20 cellular contexts compared by ENCODE assay signal in genomic region chr12:104106965-104107364, GRCh38. TPM values are rescaled to one million over a fixed set of nuclear protein-coding genes. Genes with fewer than 3 reads are reported as not detected.
DNase-seq lines count a peak whose midpoint lies in the region; ATAC-seq, FAIRE-seq and TF ChIP-seq lines count a peak whose summit lies in the region.
"Had no signal": no experiment of that assay in that cellular context is flagged by ENCODE, and none has a peak within 500 bp of the region (broad histone marks: within the 10 kb centered on the region; RNA-seq: fewer than 3 reads in every experiment).

No MANE protein-coding gene starts in this region.

- BruUV-seq in MCF 10A (replicated peaks; lab: Mats Ljungman, UMichigan) (no TSS peak), GM12878 (replicated peaks; lab: Mats Ljungman, UMichigan) (no TSS peak)

- no peak overlapping the region for H3K9ac ChIP-seq in GM12878 (ENCODE audit: control insufficient read depth, insufficient read depth, low read length)
- H3K9ac ChIP-seq: SK-N-SH had no signal

- H3K4me3 ChIP-seq in breast epithelium (no peak overlapping the region), NB4 (ENCODE audit: low read depth, low read length) (no peak overlapping the region), GM12878 (no peak overlapping the region)

- H3K27me3 Mint-ChIP-seq in MCF 10A (ENCODE audit: insufficient read depth, unreplicated experiment): no peaks in the 10 kb centered on the region
- H3K27me3 Mint-ChIP-seq: IgD-negative memory B cell had no signal

- no peaks in the 10 kb centered on the region for H4K20me1 ChIP-seq in GM12878 (ENCODE audit: control insufficient read depth, insufficient read depth)

- CTCF ChIA-PET in MCF 10A (lab: Yijun Ruan, JAX) (interaction anchor here (0.7 to 4.3 kb wide), 5 partner anchors 8 to 152 kb away, joined by 3 to 82 read pairs (median 30); partner anchors contain the start of gene TDG), GM12878 (lab: Yijun Ruan, JAX) (interaction anchor here (0.8 to 6.9 kb wide), 8 partner anchors 8 to 285 kb away, joined by 3 to 239 read pairs (median 40); partner anchors contain the start of gene HCFC2)

- H3K27me3 ChIP-seq in breast epithelium (no peaks in the 10 kb centered on the region), GM12878 (replicated peaks in 1 of 2; ENCODE audit: control insufficient read depth in 2 of 2, insufficient read depth in 2 of 2, low read length in 1 of 2) (no peaks in the 10 kb centered on the region)
- H3K27me3 ChIP-seq: BE2C had no signal

- WGBS in GM12878 (ENCODE audit: insufficient coverage, insufficient replicate concordance, low lambda C conversion rate, missing lambda C conversion rate): 95% methylated on average over 2 of the region's 2 CpGs

- no peak overlapping the region for H3K27ac ChIP-seq in breast epithelium
- no peak overlapping the region for H3K27ac ChIP-seq in GM12878 (ENCODE audit: control insufficient read depth, insufficient read depth)

- H3K4me1 Mint-ChIP-seq in MCF 10A (ENCODE audit: insufficient read depth, unreplicated experiment): peaks cover 15% of the 10 kb centered on the region

- H3K4me2 ChIP-seq in GM12878 (ENCODE audit: control insufficient read depth, insufficient read depth): no peak overlapping the region
- H3K4me2 ChIP-seq: SK-N-SH had no signal

- no peak for FAIRE-seq in GM12878 (lab: Jason Lieb, UNC)

- peaks cover 18% of the 10 kb centered on the region for H3K36me3 Mint-ChIP-seq in MCF 10A (ENCODE audit: insufficient read depth, unreplicated experiment)

- no peaks in the 10 kb centered on the region for H3K9me3 ChIP-seq in breast epithelium
- no peaks in the 10 kb centered on the region for H3K9me3 ChIP-seq in GM12878 (replicated peaks; ENCODE audit: control insufficient read depth, insufficient read depth, low read length)
- H3K9me3 ChIP-seq: BE2C, SK-N-SH had no signal

- DNase-seq in MCF 10A (ENCODE audit: unreplicated experiment) (no peak), breast epithelium (ENCODE audit: low spot score in 2 of 2) (no peak), NB4 (ENCODE audit: low read depth) (peak; percentile 41), GM12878 (ENCODE audit: low read depth, low spot score) (no peak), HPDE6-E6E7 (ENCODE audit: extremely low spot score) (no peak)
- DNase-seq in activated CD4-positive, CD25-positive, alpha-beta regulatory T cell (lab: John Stamatoyannopoulos, UW): no peak
- DNase-seq: BE2C, EL, GF-D8, MV-4-11, NCI-H1694, NCI-H2081, NCI-H446, NCI-H526 treated with DMSO at 0.1 percent for 48 hours, SIG-M5, SK-N-SH had no signal

- no peak overlapping the region for H3K4me3 Mint-ChIP-seq in MCF 10A (ENCODE audit: unreplicated experiment)
- H3K4me3 Mint-ChIP-seq: IgD-negative memory B cell had no signal

- RAD21 ChIA-PET in GM12878 (lab: Charles Lee; ENCODE audit: unreplicated experiment): interaction anchor here (0.5 to 4.6 kb wide), 4 partner anchors 10 to 224 kb away, joined by 3 to 98 read pairs (median 26); no protein-coding TSS in a partner anchor

- in situ Hi-C loops in GM12878 (cut with MboI): loop anchor here (5.0 kb wide), 2 partner anchors 50 to 225 kb away; no protein-coding TSS in a partner anchor

- TF ChIP-seq RAD21 in GM12878 (IDR thresholded peaks at IDR 0.05; ENCODE audit: insufficient read depth, low read depth, low read length): no peak

- peak overlapping the region; percentile 11 for H3K27ac Mint-ChIP-seq in MCF 10A (ENCODE audit: low read depth, unreplicated experiment)
- H3K27ac Mint-ChIP-seq: IgD-negative memory B cell had no signal

- H3K36me3 ChIP-seq in breast epithelium (peaks cover 5% of the 10 kb centered on the region), GM12878 (ENCODE audit: control insufficient read depth in 2 of 2, insufficient read depth in 2 of 2, low read length in 1 of 2) (peaks cover 0 to 1% of the 10 kb centered on the region in 2 experiments; a peak in 1 of 4 replicates)

- H3K4me1 ChIP-seq in breast epithelium (no peaks in the 10 kb centered on the region), GM12878 (ENCODE audit: control insufficient read depth, insufficient read depth, low read length) (no peaks in the 10 kb centered on the region)
- H3K4me1 ChIP-seq: BE2C had no signal

- intact Hi-C loops in MCF 10A (cut with micrococcal nuclease): no loop called here
- intact Hi-C loops in breast epithelium (cut with DNase I; ENCODE audit: low total_unique reads): no loop called here
- intact Hi-C loops in GM12878 (cut with micrococcal nuclease; ENCODE audit: unreplicated experiment): loop anchor here (5.0 to 10.0 kb wide), 2 partner anchors 112 to 140 kb away; partner anchors contain the start of gene TDG

- SMC1A ChIA-PET in GM12878 (lab: Charles Lee; ENCODE audit: uncharacterized antibody, unreplicated experiment): interaction anchor here (0.8 to 4.7 kb wide), 5 partner anchors 8 to 228 kb away, joined by 3 to 75 read pairs (median 72); no protein-coding TSS in a partner anchor

- H2AFZ ChIP-seq in GM12878 (ENCODE audit: control insufficient read depth, low read depth, low read length): no peak overlapping the region

- TF ChIP-seq POLR2A in breast epithelium (IDR thresholded peaks at IDR 0.05) (no peak), NB4 (IDR thresholded peaks at IDR 0.05; ENCODE audit: extremely low read depth, insufficient read length) (no peak), GM12878 (IDR thresholded peaks at IDR 0.05; ENCODE audit: low read depth, low read length) (no peak)

- ATAC-seq in GM12878 (no peak), GM19328 (IDR thresholded peaks at IDR 0.05; ENCODE audit: unreplicated experiment) (no peak)
- ATAC-seq: Panc1 had no signal

- no peaks in the 10 kb centered on the region for H3K9me3 Mint-ChIP-seq in MCF 10A (ENCODE audit: unreplicated experiment)
- H3K9me3 Mint-ChIP-seq: IgD-negative memory B cell had no signal

- TF ChIP-seq CTCF in MCF 10A (IDR thresholded peaks at IDR 0.05; ENCODE audit: unreplicated experiment) (no peak), breast epithelium (IDR thresholded peaks at IDR 0.05) (no peak), NB4 (IDR thresholded peaks at IDR 0.05; ENCODE audit: low read depth, low read length) (no peak), GM12878 (IDR thresholded peaks at IDR 0.05 in 2 of 3, conservative IDR thresholded peaks at IDR 0.05 in 1 of 3; ENCODE audit: control insufficient read depth in 2 of 3, extremely low read depth in 1 of 3, insufficient read depth in 1 of 3, low read depth in 3 of 3, low read length in 3 of 3) (no peak)

- H3K79me2 ChIP-seq in GM12878 (ENCODE audit: control insufficient read depth, insufficient read depth, low read length): no peaks in the 10 kb centered on the region

- TF ChIP-seq EP300 in GM12878 (IDR thresholded peaks at IDR 0.05; ENCODE audit: borderline replicate concordance in 1 of 2, control insufficient read depth in 1 of 2, low read depth in 2 of 2, low read length in 2 of 2): no peak

- POLR2A ChIA-PET in MCF 10A (lab: Yijun Ruan, JAX): interaction anchor here (3.0 kb wide), 1 partner anchor 141 kb away, joined by 27 read pairs; the partner anchor contains the start of gene TDG
- POLR2A ChIA-PET in GM12878 (lab: Charles Lee): no interaction called here

RNA-seq across cellular contexts. Expression of gene NFYB, which starts 31.0 kb away (rescaled TPM):
- total RNA-seq in MCF 10A (2022) (24.8 and 27.0 TPM in 2 replicates), breast epithelium (10 to 100 TPM; 51.1 to 59.3 (median 54.2) TPM), GM12878 (2014; rRNA removed) (13.8 and 15.3 TPM in 2 replicates), GM12878 (2014; rRNA removed; fragmentation: Illumina TruSeq; extraction: Trizol) (25.1 and 26.9 TPM in 2 replicates), GM12878 (2021) (18.4 and 20.3 TPM in 2 replicates)
- 11.8 and 17.6 TPM in 2 replicates for total RNA-seq in GM12878 (2013; cell fraction: nucleolus; rRNA removed)
- polyA plus RNA-seq in GM12878 (2011; ENCODE audit: low read depth): 5.5 TPM
- polyA plus RNA-seq in GM12878 (2011; rRNA removed) (28.8 and 57.3 TPM in 2 replicates), GM12878 (2014; fragmentation: Illumina TruSeq; extraction: Trizol) (34.0 and 43.3 TPM in 2 replicates), GM12878 (2014; fragmentation: Nextera tagmentation; extraction: Ambion mirVana) (10 to 100 TPM; 27.5 to 42.3 TPM), GM12878 (2014; rRNA removed) (21.6 and 21.8 TPM in 2 replicates), GM12878 (2016; fragmentation: Nextera tagmentation; extraction: Ambion mirVana) (10 to 100 TPM; 29.3 to 29.9 TPM)
- polyA plus RNA-seq in GM12878 (2011; cell fraction: cytosol; rRNA removed): 7.9 and 8.5 TPM in 2 replicates
- 13.2 and 13.9 TPM in 2 replicates for polyA plus RNA-seq in GM12878 (2011; cell fraction: nucleus; rRNA removed)
- 14.9 and 18.4 TPM in 2 replicates for polyA plus RNA-seq in GM12878 (2012)
- 9.1 and 15.4 TPM in 2 replicates for polyA minus RNA-seq in GM12878 (2011; rRNA and poly(A)+ RNA removed)
- polyA minus RNA-seq in GM12878 (2011; cell fraction: cytosol; rRNA and poly(A)+ RNA removed): 8.4 and 11.4 TPM in 2 replicates
- polyA minus RNA-seq in GM12878 (2011; cell fraction: nucleus; rRNA and poly(A)+ RNA removed): 5.6 and 10.0 TPM in 2 replicates

RNA-seq across cellular contexts. Expression of gene HCFC2, which starts 42.6 kb away (rescaled TPM):
- total RNA-seq in MCF 10A (2022) (10.3 and 11.4 TPM in 2 replicates), breast epithelium (10 to 100 TPM; 20.3 to 26.2 (median 23.2) TPM), GM12878 (2014; rRNA removed) (8.9 and 9.0 TPM in 2 replicates), GM12878 (2014; rRNA removed; fragmentation: Illumina TruSeq; extraction: Trizol) (9.5 TPM in 2 replicates), GM12878 (2021) (9.2 and 9.4 TPM in 2 replicates)
- total RNA-seq in GM12878 (2013; cell fraction: nucleolus; rRNA removed): 33.6 and 38.9 TPM in 2 replicates
- 3.9 TPM for polyA plus RNA-seq in GM12878 (2011; ENCODE audit: low read depth)
- polyA plus RNA-seq in GM12878 (2011; rRNA removed) (14.2 and 19.1 TPM in 2 replicates), GM12878 (2014; fragmentation: Illumina TruSeq; extraction: Trizol) (7.6 and 8.6 TPM in 2 replicates), GM12878 (2014; fragmentation: Nextera tagmentation; extraction: Ambion mirVana) (1 to 10 TPM; 1.8 to 3.8 TPM), GM12878 (2014; rRNA removed) (5.7 and 9.1 TPM in 2 replicates), GM12878 (2016; fragmentation: Nextera tagmentation; extraction: Ambion mirVana) (10 to 100 TPM; 11.8 to 13.1 TPM)
- 6.0 and 6.7 TPM in 2 replicates for polyA plus RNA-seq in GM12878 (2011; cell fraction: cytosol; rRNA removed)
- polyA plus RNA-seq in GM12878 (2011; cell fraction: nucleus; rRNA removed): 10.9 and 13.0 TPM in 2 replicates
- polyA plus RNA-seq in GM12878 (2012): 4.2 and 6.0 TPM in 2 replicates
- polyA minus RNA-seq in GM12878 (2011; rRNA and poly(A)+ RNA removed): 10.3 and 16.8 TPM in 2 replicates
- polyA minus RNA-seq in GM12878 (2011; cell fraction: cytosol; rRNA and poly(A)+ RNA removed): 3.1 and 7.2 TPM in 2 replicates
- 8.9 and 11.8 TPM in 2 replicates for polyA minus RNA-seq in GM12878 (2011; cell fraction: nucleus; rRNA and poly(A)+ RNA removed)

RNA-seq across cellular contexts. Expression of gene GLT8D2, which starts 57.0 kb away (rescaled TPM):
- total RNA-seq in MCF 10A (2022): 0.79 and 2.0 TPM in 2 replicates
- total RNA-seq in breast epithelium: 10 to 100 TPM in 2 of 3 donors, 1 to 10 TPM in 1; 8.6 to 20.8 (median 16.1) TPM
- total RNA-seq in GM12878 (2013; cell fraction: nucleolus; rRNA removed): 0.23 TPM in 1 of 2 replicates, not detected in the other
- total RNA-seq in GM12878 (2014; rRNA removed): 0.27 and 0.28 TPM in 2 replicates
- 0.28 TPM in 1 of 2 replicates, not detected in the other for total RNA-seq in GM12878 (2014; rRNA removed; fragmentation: Illumina TruSeq; extraction: Trizol)
- total RNA-seq in GM12878 (2021): 0.13 and 0.41 TPM in 2 replicates
- 0.26 TPM for polyA plus RNA-seq in GM12878 (2011; ENCODE audit: low read depth)
- 0.20 and 0.23 TPM in 2 replicates for polyA plus RNA-seq in GM12878 (2011; rRNA removed)
- 0.10 and 0.12 TPM in 2 replicates for polyA plus RNA-seq in GM12878 (2011; cell fraction: cytosol; rRNA removed)
- 0.19 TPM in 2 replicates for polyA plus RNA-seq in GM12878 (2011; cell fraction: nucleus; rRNA removed)
- polyA plus RNA-seq in GM12878 (2012): 0.16 and 0.22 TPM in 2 replicates
- polyA plus RNA-seq in GM12878 (2014; fragmentation: Illumina TruSeq; extraction: Trizol): 0.37 TPM in 1 of 2 replicates, not detected in the other
- polyA plus RNA-seq in GM12878 (2014; fragmentation: Nextera tagmentation; extraction: Ambion mirVana): under 1 TPM; 0.31 to 0.37 TPM
- polyA plus RNA-seq in GM12878 (2014; rRNA removed): 0.06 and 0.19 TPM in 2 replicates
- under 1 TPM; 0.60 to 0.80 TPM for polyA plus RNA-seq in GM12878 (2016; fragmentation: Nextera tagmentation; extraction: Ambion mirVana)
- polyA minus RNA-seq in GM12878 (2011; rRNA and poly(A)+ RNA removed): 0.22 TPM in 1 of 2 replicates, not detected in the other
- not detected in 2 replicates for polyA minus RNA-seq in GM12878 (2011; cell fraction: cytosol; rRNA and poly(A)+ RNA removed)
- polyA minus RNA-seq in GM12878 (2011; cell fraction: nucleus; rRNA and poly(A)+ RNA removed): 0.48 TPM in 1 of 2 replicates, not detected in the other
- total RNA-seq: A673 had no signal
